Comparison of ENCODE assay signal across 1 cellular context in the genomic region with DNA sequence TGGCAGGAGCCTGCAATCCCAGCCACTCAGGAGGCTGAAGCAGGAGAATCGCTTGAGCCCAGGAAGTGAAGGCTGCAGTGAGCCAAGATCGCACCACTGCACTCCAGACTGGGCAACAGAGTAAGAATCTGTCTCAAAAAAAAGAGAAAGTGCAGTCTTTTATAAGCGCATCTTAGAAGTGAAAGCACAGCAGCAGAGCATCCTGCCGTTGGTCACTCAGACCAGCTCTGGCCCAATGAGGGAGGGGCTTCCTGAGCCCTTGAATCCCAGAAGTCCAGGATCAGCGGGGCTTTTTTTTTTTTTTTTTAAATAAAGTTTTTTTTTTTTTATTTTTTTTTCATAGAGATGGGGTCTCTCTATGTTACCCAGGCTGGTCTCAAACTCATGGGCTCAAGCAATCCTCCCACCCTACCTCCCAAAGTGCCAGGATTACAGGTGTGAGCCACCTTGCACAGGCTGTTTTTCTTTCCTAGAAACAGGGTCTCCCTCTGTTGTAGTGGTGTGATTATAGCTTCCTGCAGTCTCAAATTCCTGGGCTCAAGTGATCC.
TF ChIP-seq lines count a peak whose summit lies in the region.

No MANE protein-coding gene starts in this region.

TF ChIP-seq in GM23338, 12 proteins besides CTCF, POLR2A, EP300 and RAD21:
- no peak for TF ChIP-seq EZH2phosphoT487 (IDR thresholded peaks at IDR 0.05; ENCODE audit: unreplicated experiment)
